Comparison of ENCODE assay signal across 19 cellular contexts in genomic region chr6:122953766-122954165, GRCh38. TPM values are rescaled to one million over a fixed set of nuclear protein-coding genes. Genes with fewer than 3 reads are reported as not detected.
"Had no signal": no experiment of that assay in that cellular context is flagged by ENCODE, and none has a peak within 500 bp of the region (broad histone marks: within the 10 kb centered on the region; RNA-seq: fewer than 3 reads in every experiment).

No MANE protein-coding gene starts in this region.

- H3K4me1 ChIP-seq: colonic mucosa had no signal

- ATAC-seq: left lobe of liver, natural killer cell, sciatic nerve had no signal

- H3K27me3 ChIP-seq: colonic mucosa had no signal

- DNase-seq: colonic mucosa; dermis blood vessel endothelial cell; erythroblast; foreskin melanocyte; head of caudate nucleus; hippocampal formation; islet precursor cell; natural killer cell; posterior cingulate gyrus; small intestine; stimulated activated CD4-positive, alpha-beta T cell treated with anti-CD3 and anti-CD28 coated beads, Interleukin-2, amount 100 ng/mL, for 48 hours; stimulated activated naive CD4-positive, alpha-beta T cell treated with Interleukin-2 at 50 U/mL for 16 hours; trophoblast cell had no signal

- H3K36me3 ChIP-seq: colonic mucosa had no signal

- H3K4me3 ChIP-seq: colonic mucosa had no signal

- H3K9me3 ChIP-seq: colonic mucosa had no signal

- H3K27ac ChIP-seq: colonic mucosa had no signal

- FAIRE-seq: endothelial cell of umbilical vein, small intestine had no signal

RNA-seq across cellular contexts. Expression of gene CLVS2, which starts 42.3 kb away (rescaled TPM):
- total RNA-seq: dermis blood vessel endothelial cell, endothelial cell of umbilical vein, left lobe of liver, myocyte, natural killer cell, osteocyte, pulmonary artery endothelial cell had no signal
- polyA plus RNA-seq: endothelial cell of umbilical vein had no signal
